ENCODE assay signal across 10 cellular contexts in the genomic region with DNA sequence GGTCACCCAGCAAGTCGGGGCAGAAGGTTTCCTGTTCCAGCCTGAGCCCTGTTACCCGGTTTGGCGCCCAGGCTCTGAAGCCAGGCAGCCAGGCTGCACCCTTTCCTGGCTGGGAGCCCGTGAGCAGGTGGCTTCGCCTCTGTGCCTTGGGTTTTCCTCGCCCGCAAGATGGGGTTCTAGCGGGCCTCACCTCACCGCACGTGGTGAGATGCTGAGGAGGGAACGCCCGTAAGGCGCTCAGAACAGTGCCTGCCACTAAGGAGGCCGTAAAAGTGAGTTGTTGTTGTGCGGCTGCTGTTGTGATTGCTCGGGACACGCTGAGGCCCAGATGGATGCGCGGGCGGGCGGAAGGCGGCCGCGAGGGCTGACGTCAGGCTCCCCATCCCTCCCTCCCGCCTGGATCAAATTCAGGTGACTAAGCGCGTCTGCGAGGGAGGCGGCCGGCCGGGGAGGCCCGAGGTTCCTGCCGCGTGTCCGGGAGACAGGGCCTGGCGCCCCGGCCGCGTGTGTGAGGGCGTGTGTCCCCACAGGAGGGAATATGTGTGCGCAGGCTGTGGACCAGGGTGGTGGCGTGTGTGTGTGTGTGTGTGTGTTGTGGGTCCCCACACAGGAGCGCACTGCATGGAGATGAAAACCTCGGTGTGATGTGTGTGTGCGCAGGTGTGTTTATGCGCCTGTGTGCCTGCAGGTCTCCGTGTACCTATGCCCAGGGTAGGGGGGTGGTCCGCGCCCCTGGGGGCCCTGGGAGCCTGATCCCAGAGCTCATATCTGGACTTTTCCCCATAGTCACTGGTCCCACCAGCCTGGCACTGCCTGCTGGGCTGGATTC. TPM values are rescaled to one million over a fixed set of nuclear protein-coding genes. Genes with fewer than 3 reads are reported as not detected.
DNase-seq lines count a peak whose midpoint lies in the region; ATAC-seq and TF ChIP-seq lines count a peak whose summit lies in the region.
"Had no signal": no experiment of that assay in that cellular context is flagged by ENCODE, and none has a peak within 500 bp of the region (broad histone marks: within the 10 kb centered on the region; RNA-seq: fewer than 3 reads in every experiment).

No MANE protein-coding gene starts in this region.

- H3K36me3 Mint-ChIP-seq in Calu3 (ENCODE audit: insufficient read depth, unreplicated experiment) = peaks cover 38% of the 10 kb centered on the region

- peak overlapping the region; percentile 76 to 96 for H2BK12ac ChIP-seq in mesenchymal stem cell (ENCODE audit: low read length in 2 of 2)

- BruUV-seq in Calu3 (replicated peaks; lab: Mats Ljungman, UMichigan) = TSS peak; percentile 22

- H3K4me1 Mint-ChIP-seq in Calu3 (ENCODE audit: low read depth, unreplicated experiment) = peaks cover 35% of the 10 kb centered on the region

- WGBS in mesenchymal stem cell = 28% methylated on average over 45 of the region's 50 CpGs

- TF ChIP-seq CTCF in Calu3 (IDR thresholded peaks at IDR 0.05; ENCODE audit: unreplicated experiment) = no peak

- peaks cover 86% of the 10 kb centered on the region for H3K4me1 ChIP-seq in mesenchymal stem cell (ENCODE audit: control insufficient read depth, insufficient read depth, low read depth, low read length)

- peak overlapping the region; percentile 63 for H2BK15ac ChIP-seq in mesenchymal stem cell (ENCODE audit: low read depth, poor library complexity, severe bottlenecking)

- DNase-seq in Calu3 (peak; percentile 66), NCI-H2107 treated with DMSO at 0.1 percent for 48 hours (lab: John Stamatoyannopoulos, UW; ENCODE audit: unreplicated experiment) (peak; percentile 79), mesenchymal stem cell (peak; percentile 93), T-helper 2 cell (no peak), activated gamma-delta T cell (lab: John Stamatoyannopoulos, UW) (no peak)

- H3K36me3 ChIP-seq in mesenchymal stem cell (ENCODE audit: control insufficient read depth in 1 of 2, insufficient read depth in 2 of 2, low read depth in 1 of 2, low read length in 2 of 2) = peaks cover 17 to 26% of the 10 kb centered on the region in 2 experiments

- peaks cover 5% of the 10 kb centered on the region for H3K79me1 ChIP-seq in mesenchymal stem cell (replicated peaks; ENCODE audit: low read length, poor library complexity, severe bottlenecking)

- H2BK5ac ChIP-seq in mesenchymal stem cell (ENCODE audit: low read depth, low read length, poor library complexity, severe bottlenecking) = peak overlapping the region; percentile 59

- peak overlapping the region; percentile 57 for H2AFZ ChIP-seq in mesenchymal stem cell (ENCODE audit: low read depth, low read length)

- peak overlapping the region; percentile 77 for H2BK120ac ChIP-seq in mesenchymal stem cell (ENCODE audit: low read depth, low read length)

- H3K4me3 ChIP-seq in mesenchymal stem cell (ENCODE audit: insufficient read depth in 1 of 2, low read depth in 1 of 2, low read length in 2 of 2) = no peak overlapping the region
- H3K4me3 ChIP-seq: upper lobe of left lung had no signal

- H3K27ac Mint-ChIP-seq in Calu3 (ENCODE audit: unreplicated experiment) = no peak overlapping the region

- no peaks in the 10 kb centered on the region for H3K9me3 ChIP-seq in mesenchymal stem cell (ENCODE audit: control insufficient read depth, low read length)
- H3K9me3 ChIP-seq: upper lobe of left lung had no signal

- peak overlapping the region; percentile 16 for H3K4me2 ChIP-seq in mesenchymal stem cell (ENCODE audit: low read length, poor library complexity, severe bottlenecking)

- H3K27me3 ChIP-seq in mesenchymal stem cell (ENCODE audit: control insufficient read depth in 1 of 2, insufficient read depth in 1 of 2, low read length in 2 of 2) = no peaks in the 10 kb centered on the region

- H4K91ac ChIP-seq in mesenchymal stem cell (ENCODE audit: low read length) = peak overlapping the region; percentile 89

- peak overlapping the region; percentile 88 for H3K9ac ChIP-seq in mesenchymal stem cell (ENCODE audit: low read length)

- peak overlapping the region; percentile 78 to 96 for H3K18ac ChIP-seq in mesenchymal stem cell (ENCODE audit: low read depth in 1 of 2, low read length in 2 of 2)

- H3K27me3 Mint-ChIP-seq in Calu3 (ENCODE audit: unreplicated experiment) = peaks cover 13% of the 10 kb centered on the region
- H3K27me3 Mint-ChIP-seq: central memory CD8-positive, alpha-beta T cell had no signal

- intact Hi-C loops in Calu3 (cut with micrococcal nuclease; ENCODE audit: unreplicated experiment) = no loop called here

- CTCF ChIA-PET in Calu3 (lab: Charles Lee) = no interaction called here

- peak overlapping the region; percentile 47 for H3K27ac ChIP-seq in cingulate gyrus (ENCODE audit: low read depth, low read length)
- H3K27ac ChIP-seq in mesenchymal stem cell (ENCODE audit: low read length, poor library complexity, severe bottlenecking) = peak overlapping the region; percentile 63

- H3K4me3 Mint-ChIP-seq in Calu3 (ENCODE audit: low read depth, unreplicated experiment) = peak overlapping the region; percentile 26
- H3K4me3 Mint-ChIP-seq: central memory CD8-positive, alpha-beta T cell had no signal

- peak overlapping the region in 1 of 2 experiments; percentile 18 for H3K23ac ChIP-seq in mesenchymal stem cell (ENCODE audit: low read length in 2 of 2)

- peak overlapping the region; percentile 36 for H2AK5ac ChIP-seq in mesenchymal stem cell (ENCODE audit: low read length, severe bottlenecking)

- ATAC-seq in HG02885 (IDR thresholded peaks at IDR 0.05; ENCODE audit: poor library complexity, unreplicated experiment) = no peak
- no peak for ATAC-seq in HG03565 (IDR thresholded peaks at IDR 0.05; ENCODE audit: unreplicated experiment)

- no peaks in the 10 kb centered on the region for H3K9me3 Mint-ChIP-seq in Calu3 (ENCODE audit: low read depth, unreplicated experiment)
- H3K9me3 Mint-ChIP-seq: central memory CD8-positive, alpha-beta T cell had no signal

- H3K14ac ChIP-seq in mesenchymal stem cell (ENCODE audit: low read length in 2 of 2) = peak overlapping the region in 1 of 2 experiments; percentile 73

- H3K4ac ChIP-seq in mesenchymal stem cell (ENCODE audit: low read depth in 1 of 2, low read length in 2 of 2) = peak overlapping the region; percentile 69 to 74

- H4K8ac ChIP-seq in mesenchymal stem cell (ENCODE audit: low read length) = peak overlapping the region; percentile 91

RNA-seq across cellular contexts. Expression of a gene that starts 4.3 kb away (rescaled TPM):
- total RNA-seq in Calu3 (2022) = 1.4 and 1.7 TPM in 2 replicates
- 3.0 TPM for polyA plus RNA-seq in mesenchymal stem cell (2013, experiment 1 of 2)
- 2.6 TPM for polyA plus RNA-seq in mesenchymal stem cell (2013, experiment 2 of 2)

RNA-seq across cellular contexts. Expression of a gene that starts 27.7 kb away (rescaled TPM):
- not detected in 2 replicates for total RNA-seq in Calu3 (2022)
- polyA plus RNA-seq in mesenchymal stem cell (2013, experiment 1 of 2) = 0.47 TPM
- 0.49 TPM for polyA plus RNA-seq in mesenchymal stem cell (2013, experiment 2 of 2)

RNA-seq across cellular contexts. Expression of a gene that starts 42.5 kb away (rescaled TPM):
- 25.4 and 26.9 TPM in 2 replicates for total RNA-seq in Calu3 (2022)
- 20.3 TPM for polyA plus RNA-seq in mesenchymal stem cell (2013, experiment 1 of 2)
- 19.5 TPM for polyA plus RNA-seq in mesenchymal stem cell (2013, experiment 2 of 2)

Comparison
In these comparisons a context has a peak if more than half of its experiments do, and no peak if none do; other contexts are left out.
1. DNase-seq: peak in Calu3 (single experiment), NCI-H2107 treated with DMSO at 0.1 percent for 48 hours (single experiment) and mesenchymal stem cell (single experiment); none in T-helper 2 cell (0 of 5) and activated gamma-delta T cell (single experiment).